ENCODE assay signal across 1 cellular context in the genomic region with DNA sequence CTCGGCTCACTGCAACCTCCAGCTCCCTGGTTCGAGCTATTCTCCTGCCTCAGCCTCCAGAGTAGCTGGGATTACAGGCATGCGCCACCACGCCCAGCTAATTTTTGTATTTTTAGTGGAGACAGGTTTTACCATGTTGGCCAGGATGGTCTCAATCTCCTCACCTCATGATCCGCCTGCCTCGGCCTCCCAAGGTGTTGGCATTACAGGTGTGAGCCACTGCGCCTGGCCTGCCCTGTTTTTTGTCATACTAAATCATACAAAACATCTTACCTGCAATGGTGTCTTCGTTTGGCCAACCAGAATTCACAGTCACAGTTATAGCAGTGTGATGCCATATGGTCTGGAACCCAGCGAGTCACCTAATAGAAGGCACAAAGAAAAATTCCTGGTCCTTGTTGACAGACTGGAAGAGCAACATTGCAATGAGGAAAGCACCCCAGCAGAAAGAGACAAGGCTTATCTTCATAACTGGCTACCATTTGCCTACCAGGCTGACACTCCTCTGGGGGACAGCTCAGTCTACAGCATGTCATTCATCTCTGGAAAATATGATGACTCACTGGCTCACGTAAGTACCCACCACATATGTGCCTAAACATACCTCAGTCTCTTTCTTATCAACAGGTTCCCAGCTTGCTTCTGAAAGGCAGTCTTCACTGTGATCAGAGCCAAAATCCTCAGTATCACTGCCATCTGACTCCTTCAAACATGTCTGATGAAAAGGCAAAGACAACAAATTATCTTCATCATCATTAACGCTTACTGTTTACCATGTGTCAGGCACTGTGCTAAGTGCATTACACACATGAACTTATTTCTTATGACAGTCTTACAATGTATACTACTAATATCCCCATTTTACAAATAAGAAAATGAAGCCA.
TF ChIP-seq lines count a peak whose summit lies in the region.

No MANE protein-coding gene starts in this region.

TF ChIP-seq in K562, 482 proteins besides CTCF, POLR2A, EP300 and RAD21 (continued from another document and continues in another):
- TF ChIP-seq, protein P1, sequence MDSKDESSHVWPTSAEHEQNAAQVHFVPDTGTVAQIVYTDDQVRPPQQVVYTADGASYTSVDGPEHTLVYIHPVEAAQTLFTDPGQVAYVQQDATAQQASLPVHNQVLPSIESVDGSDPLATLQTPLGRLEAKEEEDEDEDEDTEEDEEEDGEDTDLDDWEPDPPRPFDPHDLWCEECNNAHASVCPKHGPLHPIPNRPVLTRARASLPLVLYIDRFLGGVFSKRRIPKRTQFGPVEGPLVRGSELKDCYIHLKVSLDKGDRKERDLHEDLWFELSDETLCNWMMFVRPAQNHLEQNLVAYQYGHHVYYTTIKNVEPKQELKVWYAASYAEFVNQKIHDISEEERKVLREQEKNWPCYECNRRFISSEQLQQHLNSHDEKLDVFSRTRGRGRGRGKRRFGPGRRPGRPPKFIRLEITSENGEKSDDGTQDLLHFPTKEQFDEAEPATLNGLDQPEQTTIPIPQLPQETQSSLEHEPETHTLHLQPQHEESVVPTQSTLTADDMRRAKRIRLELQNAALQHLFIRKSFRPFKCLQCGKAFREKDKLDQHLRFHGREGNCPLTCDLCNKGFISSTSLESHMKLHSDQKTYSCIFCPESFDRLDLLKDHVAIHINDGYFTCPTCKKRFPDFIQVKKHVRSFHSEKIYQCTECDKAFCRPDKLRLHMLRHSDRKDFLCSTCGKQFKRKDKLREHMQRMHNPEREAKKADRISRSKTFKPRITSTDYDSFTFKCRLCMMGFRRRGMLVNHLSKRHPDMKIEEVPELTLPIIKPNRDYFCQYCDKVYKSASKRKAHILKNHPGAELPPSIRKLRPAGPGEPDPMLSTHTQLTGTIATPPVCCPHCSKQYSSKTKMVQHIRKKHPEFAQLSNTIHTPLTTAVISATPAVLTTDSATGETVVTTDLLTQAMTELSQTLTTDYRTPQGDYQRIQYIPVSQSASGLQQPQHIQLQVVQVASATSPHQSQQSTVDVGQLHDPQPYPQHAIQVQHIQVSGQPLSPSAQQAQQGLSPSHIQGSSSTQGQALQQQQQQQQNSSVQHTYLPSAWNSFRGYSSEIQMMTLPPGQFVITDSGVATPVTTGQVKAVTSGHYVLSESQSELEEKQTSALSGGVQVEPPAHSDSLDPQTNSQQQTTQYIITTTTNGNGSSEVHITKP (IDR thresholded peaks at IDR 0.05; ENCODE audit: partially characterized antibody): peak; percentile 31
- TF ChIP-seq HIVEP1 (CRISPR knock-in tag; IDR thresholded peaks at IDR 0.05) (no peak), ILF3 (IDR thresholded peaks at IDR 0.05; ENCODE audit: borderline replicate concordance) (no peak), NEUROD1 (IDR thresholded peaks at IDR 0.05; ENCODE audit: borderline replicate concordance, low read depth, low read length, partially characterized antibody) (peak; percentile 34), RFX5 (IDR thresholded peaks at IDR 0.05; ENCODE audit: low read depth, low read length) (no peak), KAT7 (CRISPR knock-in tag; IDR thresholded peaks at IDR 0.05; ENCODE audit: borderline replicate concordance) (no peak; the same call in 1 of the 2 replicates), MCM2 (IDR thresholded peaks at IDR 0.05; ENCODE audit: low read depth) (no peak), GTF2F1 (IDR thresholded peaks at IDR 0.05; ENCODE audit: low read depth, low read length) (no peak), GABPB2 (CRISPR knock-in tag; conservative IDR thresholded peaks at IDR 0.05) (no peak), DNMT1 (IDR thresholded peaks at IDR 0.05) (no peak), ZNF224 (CRISPR knock-in tag; IDR thresholded peaks at IDR 0.05) (no peak), BRD9 (IDR thresholded peaks at IDR 0.05; ENCODE audit: low read depth, partially characterized antibody) (no peak), RBFOX2 (IDR thresholded peaks at IDR 0.05; ENCODE audit: low read depth, low read length) (no peak), TRIM24 (IDR thresholded peaks at IDR 0.05) (peak; percentile 90 to 94), MEF2D (tag; conservative IDR thresholded peaks at IDR 0.05; ENCODE audit: low read depth) (peak; percentile 66; the same call in 1 of the 2 replicates), POLR2B (IDR thresholded peaks at IDR 0.05; ENCODE audit: low read depth, partially characterized antibody) (no peak), BCL6 (CRISPR knock-in tag; IDR thresholded peaks at IDR 0.05) (no peak), ILK (tag; IDR thresholded peaks at IDR 0.05; ENCODE audit: borderline replicate concordance, low read depth) (no peak), EZH2 (IDR thresholded peaks at IDR 0.05; ENCODE audit: borderline replicate concordance, low read depth, low read length) (no peak), CBFA2T3 (IDR thresholded peaks at IDR 0.05) (peak; percentile 98), MAZ (CRISPR knock-in tag; conservative IDR thresholded peaks at IDR 0.05 in 1 of 2, IDR thresholded peaks at IDR 0.05 in 1 of 2) (peak in 1 of 2 experiments; percentile 25; a peak in 1 of 4 replicates), TGIF2 (CRISPR knock-in tag; IDR thresholded peaks at IDR 0.05) (no peak), SREBF1 (IDR thresholded peaks at IDR 0.05; ENCODE audit: borderline replicate concordance, low read depth, low read length) (no peak), SIRT6 (IDR thresholded peaks at IDR 0.05; ENCODE audit: low read depth, low read length) (no peak), MIER1 (IDR thresholded peaks at IDR 0.05; ENCODE audit: low read depth) (no peak), POLR3G (IDR thresholded peaks at IDR 0.05; ENCODE audit: extremely low read depth, insufficient read length, insufficient replicate concordance) (no peak), ZNF263 (CRISPR knock-in tag; IDR thresholded peaks at IDR 0.05; ENCODE audit: borderline replicate concordance) (no peak), SMAD2 (IDR thresholded peaks at IDR 0.05; ENCODE audit: low read depth, low read length) (no peak), POLR2G (IDR thresholded peaks at IDR 0.05; ENCODE audit: low read depth, low read length) (no peak), ZNF766 (CRISPR knock-in tag; conservative IDR thresholded peaks at IDR 0.05) (peak; percentile 66; the same call in 1 of the 2 replicates)
- TF ChIP-seq, protein P2, sequence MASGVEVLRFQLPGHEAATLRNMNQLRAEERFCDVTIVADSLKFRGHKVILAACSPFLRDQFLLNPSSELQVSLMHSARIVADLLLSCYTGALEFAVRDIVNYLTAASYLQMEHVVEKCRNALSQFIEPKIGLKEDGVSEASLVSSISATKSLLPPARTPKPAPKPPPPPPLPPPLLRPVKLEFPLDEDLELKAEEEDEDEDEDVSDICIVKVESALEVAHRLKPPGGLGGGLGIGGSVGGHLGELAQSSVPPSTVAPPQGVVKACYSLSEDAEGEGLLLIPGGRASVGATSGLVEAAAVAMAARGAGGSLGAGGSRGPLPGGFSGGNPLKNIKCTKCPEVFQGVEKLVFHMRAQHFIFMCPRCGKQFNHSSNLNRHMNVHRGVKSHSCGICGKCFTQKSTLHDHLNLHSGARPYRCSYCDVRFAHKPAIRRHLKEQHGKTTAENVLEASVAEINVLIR (CRISPR knock-in tag; IDR thresholded peaks at IDR 0.05): peak; percentile 59; the same call in 1 of the 2 replicates
- TF ChIP-seq, protein P3, sequence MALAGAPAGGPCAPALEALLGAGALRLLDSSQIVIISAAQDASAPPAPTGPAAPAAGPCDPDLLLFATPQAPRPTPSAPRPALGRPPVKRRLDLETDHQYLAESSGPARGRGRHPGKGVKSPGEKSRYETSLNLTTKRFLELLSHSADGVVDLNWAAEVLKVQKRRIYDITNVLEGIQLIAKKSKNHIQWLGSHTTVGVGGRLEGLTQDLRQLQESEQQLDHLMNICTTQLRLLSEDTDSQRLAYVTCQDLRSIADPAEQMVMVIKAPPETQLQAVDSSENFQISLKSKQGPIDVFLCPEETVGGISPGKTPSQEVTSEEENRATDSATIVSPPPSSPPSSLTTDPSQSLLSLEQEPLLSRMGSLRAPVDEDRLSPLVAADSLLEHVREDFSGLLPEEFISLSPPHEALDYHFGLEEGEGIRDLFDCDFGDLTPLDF (CRISPR knock-in tag; IDR thresholded peaks at IDR 0.05): no peak
- TF ChIP-seq, protein P4, sequence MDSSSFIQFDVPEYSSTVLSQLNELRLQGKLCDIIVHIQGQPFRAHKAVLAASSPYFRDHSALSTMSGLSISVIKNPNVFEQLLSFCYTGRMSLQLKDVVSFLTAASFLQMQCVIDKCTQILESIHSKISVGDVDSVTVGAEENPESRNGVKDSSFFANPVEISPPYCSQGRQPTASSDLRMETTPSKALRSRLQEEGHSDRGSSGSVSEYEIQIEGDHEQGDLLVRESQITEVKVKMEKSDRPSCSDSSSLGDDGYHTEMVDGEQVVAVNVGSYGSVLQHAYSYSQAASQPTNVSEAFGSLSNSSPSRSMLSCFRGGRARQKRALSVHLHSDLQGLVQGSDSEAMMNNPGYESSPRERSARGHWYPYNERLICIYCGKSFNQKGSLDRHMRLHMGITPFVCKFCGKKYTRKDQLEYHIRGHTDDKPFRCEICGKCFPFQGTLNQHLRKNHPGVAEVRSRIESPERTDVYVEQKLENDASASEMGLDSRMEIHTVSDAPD (CRISPR knock-in tag; IDR thresholded peaks at IDR 0.05): no peak
- TF ChIP-seq, protein P5, sequence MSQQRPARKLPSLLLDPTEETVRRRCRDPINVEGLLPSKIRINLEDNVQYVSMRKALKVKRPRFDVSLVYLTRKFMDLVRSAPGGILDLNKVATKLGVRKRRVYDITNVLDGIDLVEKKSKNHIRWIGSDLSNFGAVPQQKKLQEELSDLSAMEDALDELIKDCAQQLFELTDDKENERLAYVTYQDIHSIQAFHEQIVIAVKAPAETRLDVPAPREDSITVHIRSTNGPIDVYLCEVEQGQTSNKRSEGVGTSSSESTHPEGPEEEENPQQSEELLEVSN (IDR thresholded peaks at IDR 0.05; ENCODE audit: borderline replicate concordance in 1 of 2, extremely low read depth in 1 of 2, insufficient read depth in 1 of 2, insufficient read length in 1 of 2, low read depth in 1 of 2, low read length in 1 of 2, poor library complexity in 1 of 2, severe bottlenecking in 1 of 2): no peak
- TF ChIP-seq, protein P6, sequence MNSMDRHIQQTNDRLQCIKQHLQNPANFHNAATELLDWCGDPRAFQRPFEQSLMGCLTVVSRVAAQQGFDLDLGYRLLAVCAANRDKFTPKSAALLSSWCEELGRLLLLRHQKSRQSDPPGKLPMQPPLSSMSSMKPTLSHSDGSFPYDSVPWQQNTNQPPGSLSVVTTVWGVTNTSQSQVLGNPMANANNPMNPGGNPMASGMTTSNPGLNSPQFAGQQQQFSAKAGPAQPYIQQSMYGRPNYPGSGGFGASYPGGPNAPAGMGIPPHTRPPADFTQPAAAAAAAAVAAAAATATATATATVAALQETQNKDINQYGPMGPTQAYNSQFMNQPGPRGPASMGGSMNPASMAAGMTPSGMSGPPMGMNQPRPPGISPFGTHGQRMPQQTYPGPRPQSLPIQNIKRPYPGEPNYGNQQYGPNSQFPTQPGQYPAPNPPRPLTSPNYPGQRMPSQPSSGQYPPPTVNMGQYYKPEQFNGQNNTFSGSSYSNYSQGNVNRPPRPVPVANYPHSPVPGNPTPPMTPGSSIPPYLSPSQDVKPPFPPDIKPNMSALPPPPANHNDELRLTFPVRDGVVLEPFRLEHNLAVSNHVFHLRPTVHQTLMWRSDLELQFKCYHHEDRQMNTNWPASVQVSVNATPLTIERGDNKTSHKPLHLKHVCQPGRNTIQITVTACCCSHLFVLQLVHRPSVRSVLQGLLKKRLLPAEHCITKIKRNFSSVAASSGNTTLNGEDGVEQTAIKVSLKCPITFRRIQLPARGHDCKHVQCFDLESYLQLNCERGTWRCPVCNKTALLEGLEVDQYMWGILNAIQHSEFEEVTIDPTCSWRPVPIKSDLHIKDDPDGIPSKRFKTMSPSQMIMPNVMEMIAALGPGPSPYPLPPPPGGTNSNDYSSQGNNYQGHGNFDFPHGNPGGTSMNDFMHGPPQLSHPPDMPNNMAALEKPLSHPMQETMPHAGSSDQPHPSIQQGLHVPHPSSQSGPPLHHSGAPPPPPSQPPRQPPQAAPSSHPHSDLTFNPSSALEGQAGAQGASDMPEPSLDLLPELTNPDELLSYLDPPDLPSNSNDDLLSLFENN (IDR thresholded peaks at IDR 0.05; ENCODE audit: low read depth in 2 of 2, low read length in 2 of 2): peak in 1 of 2 experiments; percentile 91; a peak in 2 of 4 replicates
- TF ChIP-seq, protein P7, sequence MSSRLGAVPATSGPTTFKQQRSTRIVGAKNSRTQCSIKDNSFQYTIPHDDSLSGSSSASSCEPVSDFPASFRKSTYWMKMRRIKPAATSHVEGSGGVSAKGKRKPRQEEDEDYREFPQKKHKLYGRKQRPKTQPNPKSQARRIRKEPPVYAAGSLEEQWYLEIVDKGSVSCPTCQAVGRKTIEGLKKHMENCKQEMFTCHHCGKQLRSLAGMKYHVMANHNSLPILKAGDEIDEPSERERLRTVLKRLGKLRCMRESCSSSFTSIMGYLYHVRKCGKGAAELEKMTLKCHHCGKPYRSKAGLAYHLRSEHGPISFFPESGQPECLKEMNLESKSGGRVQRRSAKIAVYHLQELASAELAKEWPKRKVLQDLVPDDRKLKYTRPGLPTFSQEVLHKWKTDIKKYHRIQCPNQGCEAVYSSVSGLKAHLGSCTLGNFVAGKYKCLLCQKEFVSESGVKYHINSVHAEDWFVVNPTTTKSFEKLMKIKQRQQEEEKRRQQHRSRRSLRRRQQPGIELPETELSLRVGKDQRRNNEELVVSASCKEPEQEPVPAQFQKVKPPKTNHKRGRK (tag; IDR thresholded peaks at IDR 0.05): no peak
- TF ChIP-seq, protein P8, sequence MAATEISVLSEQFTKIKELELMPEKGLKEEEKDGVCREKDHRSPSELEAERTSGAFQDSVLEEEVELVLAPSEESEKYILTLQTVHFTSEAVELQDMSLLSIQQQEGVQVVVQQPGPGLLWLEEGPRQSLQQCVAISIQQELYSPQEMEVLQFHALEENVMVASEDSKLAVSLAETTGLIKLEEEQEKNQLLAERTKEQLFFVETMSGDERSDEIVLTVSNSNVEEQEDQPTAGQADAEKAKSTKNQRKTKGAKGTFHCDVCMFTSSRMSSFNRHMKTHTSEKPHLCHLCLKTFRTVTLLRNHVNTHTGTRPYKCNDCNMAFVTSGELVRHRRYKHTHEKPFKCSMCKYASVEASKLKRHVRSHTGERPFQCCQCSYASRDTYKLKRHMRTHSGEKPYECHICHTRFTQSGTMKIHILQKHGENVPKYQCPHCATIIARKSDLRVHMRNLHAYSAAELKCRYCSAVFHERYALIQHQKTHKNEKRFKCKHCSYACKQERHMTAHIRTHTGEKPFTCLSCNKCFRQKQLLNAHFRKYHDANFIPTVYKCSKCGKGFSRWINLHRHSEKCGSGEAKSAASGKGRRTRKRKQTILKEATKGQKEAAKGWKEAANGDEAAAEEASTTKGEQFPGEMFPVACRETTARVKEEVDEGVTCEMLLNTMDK (IDR thresholded peaks at IDR 0.05; ENCODE audit: borderline replicate concordance, insufficient read depth, low read depth, low read length, poor library complexity, severe bottlenecking): no peak
- TF ChIP-seq, protein P9, sequence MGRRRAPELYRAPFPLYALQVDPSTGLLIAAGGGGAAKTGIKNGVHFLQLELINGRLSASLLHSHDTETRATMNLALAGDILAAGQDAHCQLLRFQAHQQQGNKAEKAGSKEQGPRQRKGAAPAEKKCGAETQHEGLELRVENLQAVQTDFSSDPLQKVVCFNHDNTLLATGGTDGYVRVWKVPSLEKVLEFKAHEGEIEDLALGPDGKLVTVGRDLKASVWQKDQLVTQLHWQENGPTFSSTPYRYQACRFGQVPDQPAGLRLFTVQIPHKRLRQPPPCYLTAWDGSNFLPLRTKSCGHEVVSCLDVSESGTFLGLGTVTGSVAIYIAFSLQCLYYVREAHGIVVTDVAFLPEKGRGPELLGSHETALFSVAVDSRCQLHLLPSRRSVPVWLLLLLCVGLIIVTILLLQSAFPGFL (CRISPR knock-in tag; IDR thresholded peaks at IDR 0.05): no peak
